In genomic region chr6:154154389-154154967, GRCh38 we compare ENCODE assay signal across 9 cellular contexts.
DNase-seq lines count a peak whose midpoint lies in the region; ATAC-seq, FAIRE-seq and TF ChIP-seq lines count a peak whose summit lies in the region.
"Had no signal": no experiment of that assay in that cellular context is flagged by ENCODE, and none has a peak within 500 bp of the region (broad histone marks: within the 10 kb centered on the region; RNA-seq: fewer than 3 reads in every experiment).

No MANE protein-coding gene starts in this region.

- no peak for ATAC-seq in HG03045 (IDR thresholded peaks at IDR 0.05; ENCODE audit: unreplicated experiment)
- ATAC-seq: activated naive CD4-positive, alpha-beta T cell treated with anti-CD3 and anti-CD28 coated beads, Interleukin-2, amount 50 U/mL, for 72 hours had no signal

- TF ChIP-seq EP300 in sigmoid colon (IDR thresholded peaks at IDR 0.05) = no peak

- no peaks in the 10 kb centered on the region for H3K9me3 ChIP-seq in sigmoid colon

- FAIRE-seq in RCC 7860 (lab: Jason Lieb, UNC) = peak; percentile 69
- FAIRE-seq in frontal cortex (lab: Jason Lieb, UNC) = peak; percentile 97

- H3K27ac ChIP-seq in sigmoid colon = no peak overlapping the region

- TF ChIP-seq CTCF in sigmoid colon (IDR thresholded peaks at IDR 0.05) = peak; percentile 38 to 76 (median 67)

- H3K27me3 ChIP-seq in sigmoid colon = no peaks in the 10 kb centered on the region

- no peaks in the 10 kb centered on the region for H3K36me3 ChIP-seq in sigmoid colon

- DNase-seq in DMS 273 (lab: John Stamatoyannopoulos, UW; ENCODE audit: unreplicated experiment) = peak; percentile 74
- DNase-seq in KG1 (lab: John Stamatoyannopoulos, UW) = peak; percentile 42
- DNase-seq in RCC 7860 (ENCODE audit: low spot score) = peak; percentile 39
- DNase-seq in activated T-helper 1 cell treated with anti-CD3 and anti-CD28 coated beads, Interleukin-2, amount 50 U/mL, for 16 hours (ENCODE audit: low read depth in 1 of 2, low spot score in 1 of 2) = peak; percentile 33 to 38
- DNase-seq in frontal cortex (ENCODE audit: low spot score in 2 of 2) = peak in 1 of 2 donors; percentile 22
- peak; percentile 76 for DNase-seq in sigmoid colon
- DNase-seq in ecto neural progenitor cell (ENCODE audit: low spot score) = no peak

- H3K4me3 ChIP-seq in sigmoid colon = no peak overlapping the region

- WGBS in sigmoid colon, 2 donors = 31 to 32% methylated on average over 6 of the region's 6 CpGs

- H3K4me1 ChIP-seq in sigmoid colon = peaks cover 0 to 14% (median 9%) of the 10 kb centered on the region in 4 donors

- no peak for TF ChIP-seq POLR2A in sigmoid colon (IDR thresholded peaks at IDR 0.05)

- intact Hi-C loops in sigmoid colon (cut with DNase I) = loop anchor here (2.0 to 10.0 kb wide), 5 partner anchors 122 to 653 kb away; no protein-coding TSS in a partner anchor
